ENCODE assay signal across 8 cellular contexts in the genomic region with DNA sequence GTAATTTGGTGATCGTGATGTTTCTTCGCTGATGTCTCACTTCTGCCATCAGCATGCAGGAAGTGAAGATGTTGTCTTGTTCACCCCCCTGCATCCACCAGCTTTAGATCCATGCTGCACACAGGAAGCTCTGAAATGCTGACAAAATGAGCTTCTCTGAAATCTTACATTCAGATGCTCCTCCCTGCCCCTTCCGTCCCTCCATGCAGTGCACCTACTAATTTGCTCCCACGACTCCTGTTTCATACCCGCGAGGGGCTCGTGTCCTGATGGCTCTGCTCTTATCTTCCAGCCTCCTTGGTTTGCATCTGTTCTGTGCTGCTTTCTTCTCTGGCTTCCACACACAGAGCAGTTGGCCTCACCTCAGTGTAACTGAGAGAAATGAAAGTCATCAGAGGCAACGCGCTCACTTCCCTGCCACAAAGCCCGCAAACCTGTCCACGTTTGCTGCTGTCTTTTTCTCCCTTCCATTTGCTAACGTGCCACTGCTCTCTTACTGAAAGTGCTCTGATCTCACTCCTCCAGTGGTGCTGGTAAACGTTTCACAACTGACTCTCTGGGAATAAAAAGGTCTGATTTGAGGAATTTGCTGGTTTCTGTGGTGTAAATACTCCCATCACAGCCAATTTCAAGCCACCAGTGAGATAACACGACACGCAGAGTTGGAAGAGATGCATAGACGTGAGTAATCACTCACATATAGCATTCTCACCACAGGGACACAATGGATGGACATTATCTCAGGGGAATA. TPM values are rescaled to one million over a fixed set of nuclear protein-coding genes. Genes with fewer than 3 reads are reported as not detected.
DNase-seq lines count a peak whose midpoint lies in the region; ATAC-seq, FAIRE-seq and TF ChIP-seq lines count a peak whose summit lies in the region.

No MANE protein-coding gene starts in this region.

- H3K27ac ChIP-seq in effector memory CD4-positive, alpha-beta T cell (ENCODE audit: insufficient read depth, low read length, poor library complexity, severe bottlenecking), result peak overlapping the region; percentile 79

- peak; percentile 59 for ATAC-seq in HG02852 (IDR thresholded peaks at IDR 0.05; ENCODE audit: unreplicated experiment)

- peak; percentile 66 for DNase-seq in activated CD4-positive, alpha-beta T cell treated with anti-CD3 and anti-CD28 coated beads for 48 hours
- peak; percentile 32 to 61 (median 47) for DNase-seq in effector memory CD4-positive, alpha-beta T cell
- peak; percentile 62 for DNase-seq in stimulated activated CD4-positive, alpha-beta T cell treated with anti-CD3 and anti-CD28 coated beads, Interleukin-4, amount 100 ng/mL, for 24 hours
- no peak for DNase-seq in D341Med (ENCODE audit: low spot score)
- no peak for DNase-seq in foreskin melanocyte
- DNase-seq in nephron progenitor cell, result no peak
- no peak for DNase-seq in frontal cortex (ENCODE audit: low spot score in 2 of 2)

- H3K4me3 ChIP-seq in effector memory CD4-positive, alpha-beta T cell (ENCODE audit: insufficient read depth, low read depth, low read length, poor library complexity, severe bottlenecking), result peak overlapping the region; percentile 46

- no peak for TF ChIP-seq CTCF in nephron progenitor cell (IDR thresholded peaks at IDR 0.05)

- H3K36me3 ChIP-seq in effector memory CD4-positive, alpha-beta T cell (ENCODE audit: control insufficient read depth, insufficient read depth, low read length), result no peaks in the 10 kb centered on the region

- no peak overlapping the region for H3K4me3 Mint-ChIP-seq in nephron progenitor cell

- H3K36me3 Mint-ChIP-seq in nephron progenitor cell (ENCODE audit: low read depth), result no peaks in the 10 kb centered on the region

- peaks cover 68% of the 10 kb centered on the region for H3K4me1 ChIP-seq in effector memory CD4-positive, alpha-beta T cell (ENCODE audit: control insufficient read depth, insufficient read depth, low read length, poor library complexity, severe bottlenecking)

- peaks cover 12% of the 10 kb centered on the region for H3K27me3 Mint-ChIP-seq in nephron progenitor cell (ENCODE audit: low read depth, poor library complexity)

- H3K9me3 ChIP-seq in effector memory CD4-positive, alpha-beta T cell (ENCODE audit: control insufficient read depth, low read length), result no peaks in the 10 kb centered on the region

- H3K9me3 Mint-ChIP-seq in nephron progenitor cell, result no peaks in the 10 kb centered on the region

- no peaks in the 10 kb centered on the region for H3K27me3 ChIP-seq in effector memory CD4-positive, alpha-beta T cell (replicated peaks; ENCODE audit: control insufficient read depth, insufficient read depth, low read length, poor library complexity, severe bottlenecking)

- no peak overlapping the region for H3K27ac Mint-ChIP-seq in nephron progenitor cell

- H3K4me1 Mint-ChIP-seq in nephron progenitor cell, result peaks cover 47% of the 10 kb centered on the region

- FAIRE-seq in frontal cortex (lab: Jason Lieb, UNC), result no peak

RNA-seq across cellular contexts. Expression of a gene that starts 41.0 kb away (rescaled TPM):
- total RNA-seq in frontal cortex, result 38.3 TPM

Comparison
In these comparisons a context has a peak if more than half of its experiments do, and no peak if none do; other contexts are left out.
1. DNase-seq: peak in activated CD4-positive, alpha-beta T cell treated with anti-CD3 and anti-CD28 coated beads for 48 hours (single experiment), effector memory CD4-positive, alpha-beta T cell (3 of 3) and stimulated activated CD4-positive, alpha-beta T cell treated with anti-CD3 and anti-CD28 coated beads, Interleukin-4, amount 100 ng/mL, for 24 hours (single experiment); none in D341Med (single experiment), foreskin melanocyte (single experiment), nephron progenitor cell (single experiment) and frontal cortex (0 of 2).